21 cellular contexts compared by ENCODE assay signal in the genomic region with DNA sequence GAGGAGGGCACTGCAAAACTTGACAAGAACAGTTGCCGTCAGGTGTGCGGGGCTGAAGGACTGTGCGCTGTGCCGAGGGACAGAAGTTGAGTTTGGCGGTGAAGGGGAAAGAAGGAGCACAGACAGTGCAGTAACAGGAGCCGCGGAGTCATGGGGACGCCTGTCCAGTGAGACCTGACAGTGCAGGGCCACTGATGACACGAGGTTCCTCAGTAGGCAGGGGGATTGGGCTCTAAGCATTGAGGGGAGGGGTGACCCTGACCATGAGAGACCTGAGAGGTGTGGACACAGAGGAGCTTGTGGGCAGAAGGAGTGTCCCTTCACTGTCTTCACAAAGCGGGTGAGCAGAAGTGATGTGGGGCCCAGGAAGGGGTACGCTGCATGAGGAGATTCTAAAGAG.
"Had no signal": no experiment of that assay in that cellular context is flagged by ENCODE, and none has a peak within 500 bp of the region (broad histone marks: within the 10 kb centered on the region; RNA-seq: fewer than 3 reads in every experiment).

No MANE protein-coding gene starts in this region.

- H3K27me3 ChIP-seq: heart right ventricle, spleen had no signal

- H3K27ac ChIP-seq: heart right ventricle, spleen, thoracic aorta had no signal

- H3K36me3 Mint-ChIP-seq: activated naive CD8-positive, alpha-beta T cell; naive thymus-derived CD4-positive, alpha-beta T cell had no signal

- H3K36me3 ChIP-seq: spleen, thoracic aorta had no signal

- H3K9me3 ChIP-seq: heart right ventricle, spleen, thoracic aorta had no signal

- H3K27ac Mint-ChIP-seq: activated naive CD8-positive, alpha-beta T cell; naive thymus-derived CD4-positive, alpha-beta T cell; T-helper 2 cell treated with Interferon-gamma antibody and Interleukin-4, amounts not matched to agents 5 μg/mL and 100 μg/mL, for 36 hours had no signal

- H3K9me3 Mint-ChIP-seq: effector memory CD8-positive, alpha-beta T cell; naive thymus-derived CD4-positive, alpha-beta T cell; T-helper 2 cell treated with Interferon-gamma antibody and Interleukin-4, amounts not matched to agents 5 μg/mL and 100 μg/mL, for 36 hours had no signal

- DNase-seq: activated CD4-positive, alpha-beta T cell treated with anti-CD3 and anti-CD28 coated beads for 48 hours; activated CD4-positive, alpha-beta T cell treated with anti-CD3 and anti-CD28 coated beads, Interleukin-2, amount 50 U/mL, for 48 hours; activated CD8-positive, alpha-beta memory T cell treated with anti-CD3 and anti-CD28 coated beads for 24 hours; activated effector memory CD4-positive, alpha-beta T cell treated with Interleukin-2 at 50 U/mL for 16 hours; activated naive CD4-positive, alpha-beta T cell treated with Interleukin-2 at 50 U/mL for 16 hours; anterior cingulate cortex; cortex of kidney; effector memory CD8-positive, alpha-beta T cell; foreskin fibroblast; heart right ventricle; midbrain; naive thymus-derived CD4-positive, alpha-beta T cell; posterior cingulate gyrus; right cardiac atrium; spleen; stimulated activated CD4-positive, alpha-beta T cell treated with anti-CD3 and anti-CD28 coated beads, Interleukin-2, amount 100 ng/mL, for 48 hours; stimulated activated naive CD8-positive, alpha-beta T cell treated with anti-CD3 and anti-CD28 coated beads, Interleukin-15, Interleukin-2, amounts not matched to agents 100 U/mL and 50 U/mL, for 24 hours; T-helper 1 cell had no signal

- ATAC-seq: effector memory CD8-positive, alpha-beta T cell; heart right ventricle; naive thymus-derived CD4-positive, alpha-beta T cell; stimulated activated naive CD8-positive, alpha-beta T cell treated with anti-CD3 and anti-CD28 coated beads, Interleukin-15, Interleukin-2, amounts not matched to agents 100 U/mL and 50 U/mL, for 24 hours had no signal

- H3K4me3 ChIP-seq: heart right ventricle, spleen, thoracic aorta had no signal

- H3K4me1 ChIP-seq: spleen had no signal

- H3K4me3 Mint-ChIP-seq: activated naive CD8-positive, alpha-beta T cell; T-helper 2 cell treated with Interferon-gamma antibody and Interleukin-4, amounts not matched to agents 5 μg/mL and 100 μg/mL, for 36 hours had no signal
